In the genomic region with DNA sequence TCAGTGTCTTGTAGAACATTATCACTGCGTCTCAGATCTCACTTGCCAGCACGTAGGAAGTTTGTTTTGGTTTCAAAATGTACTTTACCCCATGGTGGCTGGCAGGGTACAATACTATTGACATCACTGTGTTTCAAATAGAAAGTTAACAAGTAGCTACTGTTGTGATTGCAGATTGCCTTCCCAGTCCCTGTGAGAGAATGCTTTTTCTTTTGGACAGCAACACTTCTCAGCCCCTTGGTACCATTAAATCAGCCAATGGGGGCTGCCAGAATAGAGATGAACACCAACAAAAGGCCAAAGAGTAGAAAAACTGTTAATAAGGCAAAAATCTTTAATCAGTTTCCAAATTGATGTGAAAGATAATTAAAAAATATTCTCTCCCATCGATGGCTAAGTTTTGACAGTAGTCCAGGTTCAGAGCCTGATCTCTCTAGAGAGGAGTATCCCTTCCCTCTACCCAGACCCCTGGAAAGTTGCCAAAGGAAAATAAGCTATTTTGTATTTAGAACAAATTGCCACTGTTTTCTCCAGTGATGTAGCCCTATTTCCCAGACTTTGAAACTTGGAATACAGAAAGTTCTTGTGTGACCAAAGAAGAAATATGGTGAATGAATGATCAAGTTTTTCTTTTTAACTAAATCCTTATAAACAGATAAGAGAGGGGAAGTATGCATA, we compare ENCODE assay signal across 8 cellular contexts. TPM values are rescaled to one million over a fixed set of nuclear protein-coding genes. Genes with fewer than 3 reads are reported as not detected.
DNase-seq lines count a peak whose midpoint lies in the region; ATAC-seq lines count a peak whose summit lies in the region.

No MANE protein-coding gene starts in this region.

- H3K27me3 Mint-ChIP-seq in effector memory CD8-positive, alpha-beta T cell, result no peaks in the 10 kb centered on the region
- H3K27me3 Mint-ChIP-seq in natural killer cell treated with Interleukin-12 subunit alpha and Interleukin-12 subunit beta and Interleukin-15 and Interleukin-18, amount 100 ng/mL, for 72 hours, result peaks cover 7 to 11% of the 10 kb centered on the region in 2 donors

- peak overlapping the region; percentile 66 to 86 for H3K27ac Mint-ChIP-seq in effector memory CD8-positive, alpha-beta T cell
- H3K27ac Mint-ChIP-seq in natural killer cell treated with Interleukin-12 subunit alpha and Interleukin-12 subunit beta and Interleukin-15 and Interleukin-18, amount 100 ng/mL, for 72 hours, result peak overlapping the region in 1 of 2 donors; percentile 83

- DNase-seq in activated naive CD4-positive, alpha-beta T cell treated with Interleukin-2 at 50 U/mL for 16 hours, result peak; percentile 8
- DNase-seq in activated naive CD4-positive, alpha-beta T cell (lab: John Stamatoyannopoulos, UW), result no peak
- DNase-seq in MV-4-11 (lab: John Stamatoyannopoulos, UW), result peak; percentile 9
- DNase-seq in effector memory CD8-positive, alpha-beta T cell, result peak in 1 of 3 experiments; percentile 2
- no peak for DNase-seq in natural killer cell treated with Interleukin-12 subunit alpha and Interleukin-12 subunit beta and Interleukin-15 and Interleukin-18, amount 100 ng/mL, for 72 hours (ENCODE audit: low spot score)
- no peak for DNase-seq in DMS53 (lab: John Stamatoyannopoulos, UW)
- no peak for DNase-seq in stimulated activated CD4-positive, alpha-beta T cell treated with anti-CD3 and anti-CD28 coated beads, Interleukin-2, amount 100 ng/mL, for 24 hours
- DNase-seq in iPS-NIHi11 (ENCODE audit: low spot score), result no peak

- H3K4me1 Mint-ChIP-seq in effector memory CD8-positive, alpha-beta T cell (ENCODE audit: low read depth in 2 of 2), result peaks cover 22 to 24% of the 10 kb centered on the region in 2 donors
- H3K4me1 Mint-ChIP-seq in natural killer cell treated with Interleukin-12 subunit alpha and Interleukin-12 subunit beta and Interleukin-15 and Interleukin-18, amount 100 ng/mL, for 72 hours (ENCODE audit: low read depth in 2 of 2), result peaks cover 18 to 22% of the 10 kb centered on the region in 2 donors

- peak; percentile 67 for ATAC-seq in effector memory CD8-positive, alpha-beta T cell (replicated peaks)
- peak; percentile 81 to 86 for ATAC-seq in natural killer cell treated with Interleukin-12 subunit alpha and Interleukin-12 subunit beta and Interleukin-15 and Interleukin-18, amount 100 ng/mL, for 72 hours

- peak overlapping the region; percentile 63 to 73 for H3K4me3 Mint-ChIP-seq in effector memory CD8-positive, alpha-beta T cell
- H3K4me3 Mint-ChIP-seq in natural killer cell treated with Interleukin-12 subunit alpha and Interleukin-12 subunit beta and Interleukin-15 and Interleukin-18, amount 100 ng/mL, for 72 hours, result peak overlapping the region; percentile 63

- no peaks in the 10 kb centered on the region for H3K9me3 Mint-ChIP-seq in effector memory CD8-positive, alpha-beta T cell
- no peaks in the 10 kb centered on the region for H3K9me3 Mint-ChIP-seq in natural killer cell treated with Interleukin-12 subunit alpha and Interleukin-12 subunit beta and Interleukin-15 and Interleukin-18, amount 100 ng/mL, for 72 hours

- peaks cover 10% of the 10 kb centered on the region for H3K36me3 Mint-ChIP-seq in effector memory CD8-positive, alpha-beta T cell (ENCODE audit: insufficient read depth)
- no peaks in the 10 kb centered on the region for H3K36me3 Mint-ChIP-seq in natural killer cell treated with Interleukin-12 subunit alpha and Interleukin-12 subunit beta and Interleukin-15 and Interleukin-18, amount 100 ng/mL, for 72 hours

RNA-seq across cellular contexts. Expression of a gene that starts 34.9 kb away (rescaled TPM):
- 10 to 100 TPM; 39.7 to 41.8 TPM for total RNA-seq in natural killer cell treated with Interleukin-12 subunit alpha and Interleukin-12 subunit beta and Interleukin-15 and Interleukin-18, amount 100 ng/mL, for 72 hours

Comparison
In these comparisons a context has a peak if more than half of its experiments do, and no peak if none do; other contexts are left out.
1. DNase-seq: peak in activated naive CD4-positive, alpha-beta T cell treated with Interleukin-2 at 50 U/mL for 16 hours (single experiment) and MV-4-11 (single experiment); none in activated naive CD4-positive, alpha-beta T cell (0 of 4), natural killer cell treated with Interleukin-12 subunit alpha and Interleukin-12 subunit beta and Interleukin-15 and Interleukin-18, amount 100 ng/mL, for 72 hours (single experiment), DMS53 (single experiment), stimulated activated CD4-positive, alpha-beta T cell treated with anti-CD3 and anti-CD28 coated beads, Interleukin-2, amount 100 ng/mL, for 24 hours (0 of 2) and iPS-NIHi11 (single experiment).